ENCODE assay signal across 24 cellular contexts in the genomic region with DNA sequence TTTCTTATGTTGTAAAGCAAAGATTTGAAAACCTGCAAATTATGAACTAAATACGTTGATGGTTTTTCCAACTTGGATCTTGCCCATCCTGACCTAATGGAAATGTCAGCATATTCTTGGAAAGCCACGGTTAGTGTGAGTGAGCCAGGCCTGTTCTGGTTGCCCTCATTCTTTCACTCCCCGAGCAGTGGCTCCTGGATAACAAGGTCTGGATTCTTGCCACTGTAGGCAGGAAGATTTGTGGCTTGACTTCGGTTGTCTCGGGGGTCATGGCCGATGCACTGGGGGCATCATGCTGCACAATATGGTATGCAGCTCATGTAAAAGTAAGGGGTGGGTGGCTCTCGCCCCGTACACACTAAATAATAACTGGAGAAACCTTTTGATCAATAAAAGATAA.
"Had no signal": no experiment of that assay in that cellular context is flagged by ENCODE, and none has a peak within 500 bp of the region (broad histone marks: within the 10 kb centered on the region; RNA-seq: fewer than 3 reads in every experiment).

No MANE protein-coding gene starts in this region.

- H3K4me3 ChIP-seq: breast epithelium, esophagus squamous epithelium, left ventricle myocardium inferior, lung, pancreas, skin epidermis, upper lobe of left lung had no signal

- H3K36me3 ChIP-seq: breast epithelium, esophagus squamous epithelium, left ventricle myocardium inferior, pancreas, upper lobe of left lung had no signal

- H3K27me3 Mint-ChIP-seq: activated CD4-positive, alpha-beta T cell treated with anti-CD3 and anti-CD28 coated beads for 36 hours; stimulated activated naive CD8-positive, alpha-beta T cell treated with anti-CD3 and anti-CD28 coated beads, Interleukin-15, Interleukin-2, amounts not matched to agents 100 ng/mL and 50 ng/mL, for 24 hours had no signal

- ATAC-seq: activated CD4-positive, alpha-beta T cell treated with anti-CD3 and anti-CD28 coated beads for 36 hours; pancreas; stimulated activated effector memory CD8-positive, alpha-beta T cell treated with anti-CD3 and anti-CD28 coated beads, Interleukin-12 subunit alpha, Interleukin-12 subunit beta, amount 100 ng/mL, for 72 hours had no signal

- H3K4me1 Mint-ChIP-seq: activated CD4-positive, alpha-beta T cell treated with anti-CD3 and anti-CD28 coated beads for 36 hours; naive B cell; neural crest cell; stimulated activated effector memory CD8-positive, alpha-beta T cell treated with anti-CD3 and anti-CD28 coated beads, Interleukin-12 subunit alpha, Interleukin-12 subunit beta, amount 100 ng/mL, for 72 hours had no signal

- H3K9me3 ChIP-seq: breast epithelium, esophagus squamous epithelium, left ventricle myocardium inferior, pancreas, upper lobe of left lung had no signal

- H3K9me3 Mint-ChIP-seq: neural crest cell; stimulated activated effector memory CD8-positive, alpha-beta T cell treated with anti-CD3 and anti-CD28 coated beads, Interleukin-12 subunit alpha, Interleukin-12 subunit beta, amount 100 ng/mL, for 72 hours had no signal

- H3K27me3 ChIP-seq: breast epithelium, esophagus squamous epithelium, pancreas, upper lobe of left lung had no signal

- H3K27ac ChIP-seq: breast epithelium, esophagus squamous epithelium, left ventricle myocardium inferior, pancreas, skin epidermis, upper lobe of left lung had no signal

- H3K36me3 Mint-ChIP-seq: naive B cell; stimulated activated effector memory CD8-positive, alpha-beta T cell treated with anti-CD3 and anti-CD28 coated beads, Interleukin-12 subunit alpha, Interleukin-12 subunit beta, amount 100 ng/mL, for 72 hours had no signal

- H3K4me1 ChIP-seq: breast epithelium, pancreas, upper lobe of left lung had no signal

- H3K4me3 Mint-ChIP-seq: activated CD4-positive, alpha-beta T cell treated with anti-CD3 and anti-CD28 coated beads for 36 hours; neural crest cell; stimulated activated effector memory CD8-positive, alpha-beta T cell treated with anti-CD3 and anti-CD28 coated beads, Interleukin-12 subunit alpha, Interleukin-12 subunit beta, amount 100 ng/mL, for 72 hours; stimulated activated naive CD8-positive, alpha-beta T cell treated with anti-CD3 and anti-CD28 coated beads, Interleukin-15, Interleukin-2, amounts not matched to agents 100 ng/mL and 50 ng/mL, for 24 hours had no signal

- DNase-seq: activated CD4-positive, alpha-beta T cell treated with anti-CD3 and anti-CD28 coated beads for 36 hours; activated CD4-positive, alpha-beta T cell treated with anti-CD3 and anti-CD28 coated beads, Interleukin-2, amount 50 U/mL, for 4 hours; activated CD4-positive, CD25-positive, alpha-beta regulatory T cell; activated gamma-delta T cell treated with Interleukin-2 at 50 U/mL for 16 hours; activated naive CD4-positive, alpha-beta T cell treated with anti-CD3 and anti-CD28 coated beads, Interleukin-2, amount 50 U/mL, for 16 hours; activated T-cell treated with anti-CD3 and anti-CD28 coated beads for 4 hours; central memory CD4-positive, alpha-beta T cell; dermis blood vessel endothelial cell; effector CD4-positive, alpha-beta T cell; esophagus squamous epithelium; glutamatergic neuron; left ventricle myocardium inferior; naive B cell; nucleus accumbens; pancreas; stimulated activated CD4-positive, alpha-beta T cell treated with anti-CD3 and anti-CD28 coated beads, Interleukin-12 subunit alpha, Interleukin-12 subunit beta, amount 100 ng/mL, for 4 hours; stimulated activated CD4-positive, alpha-beta T cell treated with anti-CD3 and anti-CD28 coated beads, Interleukin-4, amount 100 ng/mL, for 24 hours; upper lobe of left lung had no signal

- H3K27ac Mint-ChIP-seq: activated CD4-positive, alpha-beta T cell treated with anti-CD3 and anti-CD28 coated beads for 36 hours; naive B cell; stimulated activated effector memory CD8-positive, alpha-beta T cell treated with anti-CD3 and anti-CD28 coated beads, Interleukin-12 subunit alpha, Interleukin-12 subunit beta, amount 100 ng/mL, for 72 hours; stimulated activated naive CD8-positive, alpha-beta T cell treated with anti-CD3 and anti-CD28 coated beads, Interleukin-15, Interleukin-2, amounts not matched to agents 100 ng/mL and 50 ng/mL, for 24 hours had no signal
